8 cellular contexts compared by ENCODE assay signal in genomic region chr2:241035818-241036396, GRCh38. TPM values are rescaled to one million over a fixed set of nuclear protein-coding genes. Genes with fewer than 3 reads are reported as not detected.
DNase-seq lines count a peak whose midpoint lies in the region; ATAC-seq and TF ChIP-seq lines count a peak whose summit lies in the region.

No MANE protein-coding gene starts in this region.

- no peak overlapping the region for H4K5ac ChIP-seq in mesendoderm (ENCODE audit: low read length)

- no peaks in the 10 kb centered on the region for H3K79me2 ChIP-seq in mesendoderm (ENCODE audit: control insufficient read depth, insufficient read depth, low read length)

- H3K79me1 ChIP-seq in mesendoderm (ENCODE audit: low read length) = no peaks in the 10 kb centered on the region

- no peak overlapping the region for H3K18ac ChIP-seq in mesendoderm (ENCODE audit: low read length)

- H2BK120ac ChIP-seq in mesendoderm (ENCODE audit: low read depth, low read length) = no peak overlapping the region

- H3K4me1 Mint-ChIP-seq in activated naive CD8-positive, alpha-beta T cell (ENCODE audit: low read depth) = peaks cover 13% of the 10 kb centered on the region

- CTCF ChIA-PET in HEK293T (lab: Yijun Ruan, JAX) = no interaction called here

- H2BK5ac ChIP-seq in mesendoderm (ENCODE audit: low read length) = no peak overlapping the region

- H3K36me3 Mint-ChIP-seq in activated naive CD8-positive, alpha-beta T cell = no peaks in the 10 kb centered on the region

- peak overlapping the region; percentile 64 for H3K4me2 ChIP-seq in mesendoderm (ENCODE audit: low read length)

- POLR2A ChIA-PET in HEK293T (lab: Yijun Ruan, JAX) = no interaction called here

- H3K4me1 ChIP-seq in mesendoderm (ENCODE audit: control insufficient read depth, low read depth, low read length) = no peaks in the 10 kb centered on the region

- no peaks in the 10 kb centered on the region for H3K9me3 Mint-ChIP-seq in activated naive CD8-positive, alpha-beta T cell (ENCODE audit: low read depth)

- ATAC-seq in GM18502 (IDR thresholded peaks at IDR 0.05; ENCODE audit: poor library complexity, unreplicated experiment) (peak; percentile 2), HG03432 (IDR thresholded peaks at IDR 0.05; ENCODE audit: unreplicated experiment) (peak; percentile 9)

- H4K8ac ChIP-seq in mesendoderm (ENCODE audit: low read depth, low read length) = no peak overlapping the region

- peak overlapping the region; percentile 63 for H3K4me3 Mint-ChIP-seq in activated naive CD8-positive, alpha-beta T cell

- H2BK15ac ChIP-seq in mesendoderm (replicated peaks; ENCODE audit: low read depth) = no peak overlapping the region

- H3K4ac ChIP-seq in mesendoderm (ENCODE audit: low read depth, low read length) = no peak overlapping the region

- no peaks in the 10 kb centered on the region for H3K36me3 ChIP-seq in mesendoderm (ENCODE audit: control insufficient read depth, insufficient read depth, low read length)

- H2AK5ac ChIP-seq in mesendoderm (ENCODE audit: low read length) = no peak overlapping the region

- H3K56ac ChIP-seq in mesendoderm (ENCODE audit: low read length) = no peak overlapping the region

- H3K23ac ChIP-seq in mesendoderm (ENCODE audit: low read length) = no peak overlapping the region

- H3K27me3 Mint-ChIP-seq in activated naive CD8-positive, alpha-beta T cell = no peaks in the 10 kb centered on the region

- DNase-seq in mesendoderm = no peak
- DNase-seq in inferior parietal cortex (ENCODE audit: extremely low spot score) = no peak
- no peak for DNase-seq in NCI-H2081 (lab: John Stamatoyannopoulos, UW)
- DNase-seq in DMS79 (lab: John Stamatoyannopoulos, UW) = no peak
- DNase-seq in HEK293T (ENCODE audit: extremely low spot score) = no peak

- H3K27me3 ChIP-seq in mesendoderm (ENCODE audit: insufficient read depth, low read length, poor library complexity) = no peaks in the 10 kb centered on the region

- H3K27ac ChIP-seq in mesendoderm (ENCODE audit: low read depth, low read length) = no peak overlapping the region

- H3K27ac Mint-ChIP-seq in activated naive CD8-positive, alpha-beta T cell = no peak overlapping the region

- no peak overlapping the region for H3K4me3 ChIP-seq in mesendoderm (ENCODE audit: low read length)

- H3K9ac ChIP-seq in mesendoderm (ENCODE audit: low read length) = no peak overlapping the region

- WGBS in mesendoderm (ENCODE audit: extremely low coverage, insufficient coverage, low lambda C conversion rate) = no CpG with 5 or more reads among the region's 39 CpGs

TF ChIP-seq in HEK293T, 16 proteins besides CTCF, POLR2A, EP300 and RAD21:
- TF ChIP-seq FOXA1 (IDR thresholded peaks at IDR 0.05) (no peak), NFRKB (IDR thresholded peaks at IDR 0.05) (no peak), ZNF384 (IDR thresholded peaks at IDR 0.05) (no peak), CTBP1 (IDR thresholded peaks at IDR 0.05; ENCODE audit: borderline replicate concordance) (no peak), FOXM1 (IDR thresholded peaks at IDR 0.05; ENCODE audit: borderline replicate concordance) (no peak), FOXK2 (IDR thresholded peaks at IDR 0.05) (no peak), HDGF (IDR thresholded peaks at IDR 0.05; ENCODE audit: borderline replicate concordance) (no peak), SP1 (IDR thresholded peaks at IDR 0.05) (no peak), ELF4 (IDR thresholded peaks at IDR 0.05) (no peak), SUZ12 (IDR thresholded peaks at IDR 0.05) (no peak), TARDBP (IDR thresholded peaks at IDR 0.05) (no peak), L3MBTL2 (conservative IDR thresholded peaks at IDR 0.05) (no peak), LEF1 (IDR thresholded peaks at IDR 0.05; ENCODE audit: borderline replicate concordance) (no peak), ARNT (IDR thresholded peaks at IDR 0.05) (no peak), BHLHE40 (IDR thresholded peaks at IDR 0.05; ENCODE audit: borderline replicate concordance) (no peak)
- TF ChIP-seq, protein P1, sequence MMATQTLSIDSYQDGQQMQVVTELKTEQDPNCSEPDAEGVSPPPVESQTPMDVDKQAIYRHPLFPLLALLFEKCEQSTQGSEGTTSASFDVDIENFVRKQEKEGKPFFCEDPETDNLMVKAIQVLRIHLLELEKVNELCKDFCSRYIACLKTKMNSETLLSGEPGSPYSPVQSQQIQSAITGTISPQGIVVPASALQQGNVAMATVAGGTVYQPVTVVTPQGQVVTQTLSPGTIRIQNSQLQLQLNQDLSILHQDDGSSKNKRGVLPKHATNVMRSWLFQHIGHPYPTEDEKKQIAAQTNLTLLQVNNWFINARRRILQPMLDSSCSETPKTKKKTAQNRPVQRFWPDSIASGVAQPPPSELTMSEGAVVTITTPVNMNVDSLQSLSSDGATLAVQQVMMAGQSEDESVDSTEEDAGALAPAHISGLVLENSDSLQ (IDR thresholded peaks at IDR 0.05) = no peak

RNA-seq across cellular contexts. Expression of gene SNED1, which starts 37.5 kb away (rescaled TPM):
- polyA plus RNA-seq in mesendoderm (2013, experiment 1 of 2) = 0.17 TPM
- 0.21 TPM for polyA plus RNA-seq in mesendoderm (2013, experiment 2 of 2)
